ENCODE assay signal across 8 cellular contexts in genomic region chr3:100603449-100603848, GRCh38. TPM values are rescaled to one million over a fixed set of nuclear protein-coding genes. Genes with fewer than 3 reads are reported as not detected.
A peak's percentile ranks its signal among the peaks of the same experiment; 100 is the strongest.
DNase-seq lines count a peak whose midpoint lies in the region; ATAC-seq and TF ChIP-seq lines count a peak whose summit lies in the region.

No MANE protein-coding gene starts in this region.

- peak overlapping the region; percentile 72 to 96 (median 84) for H3K4me3 Mint-ChIP-seq in IgD-negative memory B cell
- H3K4me3 Mint-ChIP-seq in activated CD4-positive, alpha-beta memory T cell treated with anti-CD3 and anti-CD28 coated beads for 36 hours = peak overlapping the region; percentile 21

- peak; percentile 5 for DNase-seq in NCI-H345 (lab: John Stamatoyannopoulos, UW)
- no peak for DNase-seq in NCI-H345 treated with DMSO at 0.1 percent for 48 hours (lab: John Stamatoyannopoulos, UW; ENCODE audit: unreplicated experiment)
- no peak for DNase-seq in activated CD4-positive, alpha-beta memory T cell treated with anti-CD3 and anti-CD28 coated beads for 36 hours
- DNase-seq in iPS DF 6.9 (ENCODE audit: low read depth, low spot score) = peak; percentile 27
- DNase-seq in adrenal gland = no peak
- DNase-seq in LoVo (ENCODE audit: low spot score) = no peak

- POLR2A ChIA-PET in activated CD4-positive, alpha-beta memory T cell treated with anti-CD3 and anti-CD28 coated beads for 36 hours (lab: Charles Lee) = interaction anchor here (1.1 kb wide), 1 partner anchor 17 kb away, joined by 3 read pairs; no protein-coding TSS in a partner anchor

- H3K9me3 ChIP-seq in iPS DF 6.9 (ENCODE audit: control insufficient read depth, insufficient read depth, low read length) (no peaks in the 10 kb centered on the region), adrenal gland (replicated peaks in 1 of 3) (no peaks in the 10 kb centered on the region)

- peaks cover 12 to 19% (median 13%) of the 10 kb centered on the region in 3 donors for H3K4me1 Mint-ChIP-seq in IgD-negative memory B cell
- H3K4me1 Mint-ChIP-seq in activated CD4-positive, alpha-beta memory T cell treated with anti-CD3 and anti-CD28 coated beads for 36 hours (ENCODE audit: low read depth) = peaks cover 17% of the 10 kb centered on the region

- no CpG with 5 or more reads among the region's 5 CpGs for WGBS in iPS DF 6.9 (ENCODE audit: insufficient coverage, insufficient read length)
- WGBS in adrenal gland, 4 donors = 33 to 45% (median 39%) methylated on average over 5 of the region's 5 CpGs

- CTCF ChIA-PET in activated CD4-positive, alpha-beta memory T cell treated with anti-CD3 and anti-CD28 coated beads for 36 hours (lab: Charles Lee) = interaction anchor here (0.6 to 1.6 kb wide), 6 partner anchors 12 to 530 kb away, joined by 3 to 4 read pairs (median 4); no protein-coding TSS in a partner anchor

- peaks cover 4% of the 10 kb centered on the region for H3K36me3 Mint-ChIP-seq in IgD-negative memory B cell
- peaks cover 3% of the 10 kb centered on the region for H3K36me3 Mint-ChIP-seq in activated CD4-positive, alpha-beta memory T cell treated with anti-CD3 and anti-CD28 coated beads for 36 hours

- no peak overlapping the region for H3K4me3 ChIP-seq in iPS DF 6.9 (ENCODE audit: low read length)
- H3K4me3 ChIP-seq in adrenal gland = no peak overlapping the region

- H3K27ac Mint-ChIP-seq in IgD-negative memory B cell = peak overlapping the region; percentile 37 to 95 (median 67)
- H3K27ac Mint-ChIP-seq in activated CD4-positive, alpha-beta memory T cell treated with anti-CD3 and anti-CD28 coated beads for 36 hours = no peak overlapping the region

- H3K36me3 ChIP-seq in iPS DF 6.9 (ENCODE audit: control insufficient read depth, insufficient read depth, low read length) (no peaks in the 10 kb centered on the region), adrenal gland (replicated peaks in 1 of 2) (no peaks in the 10 kb centered on the region)

- peak in 1 of 6 experiments; percentile 11 for TF ChIP-seq CTCF in adrenal gland (IDR thresholded peaks at IDR 0.05)

- H3K27ac ChIP-seq in iPS DF 6.9 (ENCODE audit: low read length) = no peak overlapping the region
- H3K27ac ChIP-seq in adrenal gland = no peak overlapping the region

- H3K27me3 ChIP-seq in iPS DF 6.9 (ENCODE audit: control insufficient read depth, insufficient read depth, low read length) (no peaks in the 10 kb centered on the region), adrenal gland (no peaks in the 10 kb centered on the region)

- intact Hi-C loops in activated CD4-positive, alpha-beta memory T cell treated with anti-CD3 and anti-CD28 coated beads for 36 hours (cut with micrococcal nuclease) = loop anchor here (1.0 kb wide), 1 partner anchor 107 kb away; no protein-coding TSS in a partner anchor
- intact Hi-C loops in adrenal gland (cut with DNase I) = no loop called here

- no peak for TF ChIP-seq POLR2A in adrenal gland (IDR thresholded peaks at IDR 0.05)

- peak; percentile 39 for ATAC-seq in GM21515 (IDR thresholded peaks at IDR 0.05; ENCODE audit: unreplicated experiment)

- peaks cover 1% of the 10 kb centered on the region for H3K27me3 Mint-ChIP-seq in IgD-negative memory B cell
- H3K27me3 Mint-ChIP-seq in activated CD4-positive, alpha-beta memory T cell treated with anti-CD3 and anti-CD28 coated beads for 36 hours = peaks cover 4% of the 10 kb centered on the region

- H3K4me1 ChIP-seq in iPS DF 6.9 (ENCODE audit: control insufficient read depth, insufficient read depth, low read length) (peaks cover 2% of the 10 kb centered on the region; the same call in 1 of the 2 replicates), adrenal gland (replicated peaks in 1 of 2) (peaks cover 0 to 5% of the 10 kb centered on the region in 2 donors)

- H3K9me3 Mint-ChIP-seq in IgD-negative memory B cell = peaks cover 2 to 10% (median 8%) of the 10 kb centered on the region in 3 donors
- peaks cover 11% of the 10 kb centered on the region for H3K9me3 Mint-ChIP-seq in activated CD4-positive, alpha-beta memory T cell treated with anti-CD3 and anti-CD28 coated beads for 36 hours

RNA-seq across cellular contexts. Expression of gene ADGRG7, which starts 6.0 kb away (rescaled TPM):
- polyA plus RNA-seq in IgD-negative memory B cell (not detected), adrenal gland (not detected)
- not detected for total RNA-seq in activated CD4-positive, alpha-beta memory T cell treated with anti-CD3 and anti-CD28 coated beads for 36 hours
- not detected for total RNA-seq in adrenal gland

Comparison
In these comparisons a context has a peak if more than half of its experiments do, and no peak if none do; other contexts are left out.
1. DNase-seq: peak in NCI-H345 (single experiment) and iPS DF 6.9 (single experiment); none in NCI-H345 treated with DMSO at 0.1 percent for 48 hours (single experiment), activated CD4-positive, alpha-beta memory T cell treated with anti-CD3 and anti-CD28 coated beads for 36 hours (single experiment), adrenal gland (0 of 7) and LoVo (single experiment).